1 cellular context compared by ENCODE assay signal in genomic region chr17:67717624-67718324, GRCh38.
A peak's percentile ranks its signal among the peaks of the same experiment; 100 is the strongest.
TF ChIP-seq lines count a peak whose summit lies in the region.

Gene NOL11, plus strand, starts transcription at chr17:67717936. Its CDS starts 12 bp downstream, at chr17:67717948.

TF ChIP-seq in HepG2, 621 proteins besides CTCF, POLR2A, EP300 and RAD21 (continued from another document and continues in another):
- TF ChIP-seq, protein P1, sequence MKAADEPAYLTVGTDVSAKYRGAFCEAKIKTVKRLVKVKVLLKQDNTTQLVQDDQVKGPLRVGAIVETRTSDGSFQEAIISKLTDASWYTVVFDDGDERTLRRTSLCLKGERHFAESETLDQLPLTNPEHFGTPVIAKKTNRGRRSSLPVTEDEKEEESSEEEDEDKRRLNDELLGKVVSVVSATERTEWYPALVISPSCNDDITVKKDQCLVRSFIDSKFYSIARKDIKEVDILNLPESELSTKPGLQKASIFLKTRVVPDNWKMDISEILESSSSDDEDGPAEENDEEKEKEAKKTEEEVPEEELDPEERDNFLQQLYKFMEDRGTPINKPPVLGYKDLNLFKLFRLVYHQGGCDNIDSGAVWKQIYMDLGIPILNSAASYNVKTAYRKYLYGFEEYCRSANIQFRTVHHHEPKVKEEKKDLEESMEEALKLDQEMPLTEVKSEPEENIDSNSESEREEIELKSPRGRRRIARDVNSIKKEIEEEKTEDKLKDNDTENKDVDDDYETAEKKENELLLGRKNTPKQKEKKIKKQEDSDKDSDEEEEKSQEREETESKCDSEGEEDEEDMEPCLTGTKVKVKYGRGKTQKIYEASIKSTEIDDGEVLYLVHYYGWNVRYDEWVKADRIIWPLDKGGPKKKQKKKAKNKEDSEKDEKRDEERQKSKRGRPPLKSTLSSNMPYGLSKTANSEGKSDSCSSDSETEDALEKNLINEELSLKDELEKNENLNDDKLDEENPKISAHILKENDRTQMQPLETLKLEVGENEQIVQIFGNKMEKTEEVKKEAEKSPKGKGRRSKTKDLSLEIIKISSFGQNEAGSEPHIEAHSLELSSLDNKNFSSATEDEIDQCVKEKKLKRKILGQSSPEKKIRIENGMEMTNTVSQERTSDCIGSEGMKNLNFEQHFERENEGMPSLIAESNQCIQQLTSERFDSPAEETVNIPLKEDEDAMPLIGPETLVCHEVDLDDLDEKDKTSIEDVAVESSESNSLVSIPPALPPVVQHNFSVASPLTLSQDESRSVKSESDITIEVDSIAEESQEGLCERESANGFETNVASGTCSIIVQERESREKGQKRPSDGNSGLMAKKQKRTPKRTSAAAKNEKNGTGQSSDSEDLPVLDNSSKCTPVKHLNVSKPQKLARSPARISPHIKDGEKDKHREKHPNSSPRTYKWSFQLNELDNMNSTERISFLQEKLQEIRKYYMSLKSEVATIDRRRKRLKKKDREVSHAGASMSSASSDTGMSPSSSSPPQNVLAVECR (CRISPR knock-in tag; IDR thresholded peaks at IDR 0.05; ENCODE audit: borderline replicate concordance), result peak; percentile 95
- TF ChIP-seq CHCHD3 (CRISPR knock-in tag; IDR thresholded peaks at IDR 0.05) (no peak), HOXA5 (CRISPR knock-in tag; IDR thresholded peaks at IDR 0.05) (peak; percentile 95; the same call in 1 of the 2 replicates), ZNF562 (CRISPR knock-in tag; IDR thresholded peaks at IDR 0.05; ENCODE audit: borderline replicate concordance) (no peak), ZNF678 (CRISPR knock-in tag; IDR thresholded peaks at IDR 0.05) (peak; percentile 30; the same call in 1 of the 2 replicates), ZNF550 (CRISPR knock-in tag; IDR thresholded peaks at IDR 0.05; ENCODE audit: borderline replicate concordance) (no peak), MZF1 (CRISPR knock-in tag; IDR thresholded peaks at IDR 0.05; ENCODE audit: borderline replicate concordance) (peak; percentile 27; the same call in 1 of the 2 replicates), HMGXB4 (CRISPR knock-in tag; IDR thresholded peaks at IDR 0.05; ENCODE audit: borderline replicate concordance in 1 of 2, low read depth in 1 of 2) (peak; percentile 98 to 99), SMYD3 (CRISPR knock-in tag; IDR thresholded peaks at IDR 0.05) (peak; percentile 97), SP4 (CRISPR knock-in tag; IDR thresholded peaks at IDR 0.05) (peak; percentile 97), ZNF180 (CRISPR knock-in tag; IDR thresholded peaks at IDR 0.05; ENCODE audit: borderline replicate concordance, low read depth) (peak; percentile 96), SYNCRIP (IDR thresholded peaks at IDR 0.05; ENCODE audit: insufficient read depth, low read depth, low read length) (no peak), NCOA5 (CRISPR knock-in tag; IDR thresholded peaks at IDR 0.05) (no peak), ZNF468 (CRISPR knock-in tag; IDR thresholded peaks at IDR 0.05) (0 out of 2 replicates have a peak, but pooled peaks have one; percentile 64), NFYB (CRISPR knock-in tag; IDR thresholded peaks at IDR 0.05) (peak; percentile 56), MATR3 (CRISPR knock-in tag; IDR thresholded peaks at IDR 0.05) (no peak), RFXANK (CRISPR knock-in tag; IDR thresholded peaks at IDR 0.05) (peak; percentile 85; the same call in 1 of the 2 replicates), ZNF577 (CRISPR knock-in tag; IDR thresholded peaks at IDR 0.05; ENCODE audit: borderline replicate concordance, low read depth) (no peak), HOXD1 (CRISPR knock-in tag; IDR thresholded peaks at IDR 0.05) (peak; percentile 94), LCORL (IDR thresholded peaks at IDR 0.05) (no peak), LCORL (CRISPR knock-in tag; IDR thresholded peaks at IDR 0.05) (peak; percentile 97), ETV5 (CRISPR knock-in tag; IDR thresholded peaks at IDR 0.05; ENCODE audit: borderline replicate concordance) (peak; percentile 94), ZFP36L1 (CRISPR knock-in tag; IDR thresholded peaks at IDR 0.05) (peak; percentile 96), ELK4 (CRISPR knock-in tag; IDR thresholded peaks at IDR 0.05; ENCODE audit: borderline replicate concordance) (no peak), ZNF276 (CRISPR knock-in tag; IDR thresholded peaks at IDR 0.05; ENCODE audit: low read depth) (peak; percentile 86; the same call in 1 of the 2 replicates), MED8 (CRISPR knock-in tag; IDR thresholded peaks at IDR 0.05; ENCODE audit: insufficient replicate concordance) (peak; percentile 63), CREB1 (IDR thresholded peaks at IDR 0.05) (peak; percentile 72), CREB1 (CRISPR knock-in tag; IDR thresholded peaks at IDR 0.05) (peak; percentile 83), ZNF17 (CRISPR knock-in tag; IDR thresholded peaks at IDR 0.05) (no peak; the same call in 1 of the 2 replicates), ONECUT2 (CRISPR knock-in tag; IDR thresholded peaks at IDR 0.05) (no peak; the same call in 1 of the 2 replicates), THAP8 (CRISPR knock-in tag; IDR thresholded peaks at IDR 0.05; ENCODE audit: borderline replicate concordance) (no peak; the same call in 1 of the 2 replicates), ZNF747 (CRISPR knock-in tag; IDR thresholded peaks at IDR 0.05; ENCODE audit: borderline replicate concordance) (peak; percentile 99), MIER3 (CRISPR knock-in tag; IDR thresholded peaks at IDR 0.05; ENCODE audit: borderline replicate concordance) (peak; percentile 99), SP2 (CRISPR knock-in tag; IDR thresholded peaks at IDR 0.05) (no peak), ZNF691 (CRISPR knock-in tag; IDR thresholded peaks at IDR 0.05; ENCODE audit: borderline replicate concordance, low read depth) (peak; percentile 88; the same call in 1 of the 2 replicates), FLYWCH1 (CRISPR knock-in tag; IDR thresholded peaks at IDR 0.05) (peak; percentile 92; the same call in 1 of the 2 replicates), ELF3 (CRISPR knock-in tag; IDR thresholded peaks at IDR 0.05) (peak; percentile 100), CBFB (CRISPR knock-in tag; IDR thresholded peaks at IDR 0.05) (peak; percentile 94)
- TF ChIP-seq, protein P2, sequence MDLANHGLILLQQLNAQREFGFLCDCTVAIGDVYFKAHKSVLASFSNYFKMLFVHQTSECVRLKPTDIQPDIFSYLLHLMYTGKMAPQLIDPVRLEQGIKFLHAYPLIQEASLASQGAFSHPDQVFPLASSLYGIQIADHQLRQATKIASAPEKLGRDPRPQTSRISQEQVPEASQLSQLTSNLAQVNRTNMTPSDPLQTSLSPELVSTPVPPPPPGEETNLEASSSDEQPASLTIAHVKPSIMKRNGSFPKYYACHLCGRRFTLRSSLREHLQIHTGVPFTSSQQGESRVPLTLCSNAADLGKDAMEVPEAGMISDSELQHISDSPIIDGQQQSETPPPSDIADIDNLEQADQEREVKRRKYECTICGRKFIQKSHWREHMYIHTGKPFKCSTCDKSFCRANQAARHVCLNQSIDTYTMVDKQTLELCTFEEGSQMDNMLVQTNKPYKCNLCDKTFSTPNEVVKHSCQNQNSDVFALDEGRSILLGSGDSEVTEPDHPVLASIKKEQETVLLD (CRISPR knock-in tag; IDR thresholded peaks at IDR 0.05; ENCODE audit: low read depth), result no peak
- TF ChIP-seq, protein P3, sequence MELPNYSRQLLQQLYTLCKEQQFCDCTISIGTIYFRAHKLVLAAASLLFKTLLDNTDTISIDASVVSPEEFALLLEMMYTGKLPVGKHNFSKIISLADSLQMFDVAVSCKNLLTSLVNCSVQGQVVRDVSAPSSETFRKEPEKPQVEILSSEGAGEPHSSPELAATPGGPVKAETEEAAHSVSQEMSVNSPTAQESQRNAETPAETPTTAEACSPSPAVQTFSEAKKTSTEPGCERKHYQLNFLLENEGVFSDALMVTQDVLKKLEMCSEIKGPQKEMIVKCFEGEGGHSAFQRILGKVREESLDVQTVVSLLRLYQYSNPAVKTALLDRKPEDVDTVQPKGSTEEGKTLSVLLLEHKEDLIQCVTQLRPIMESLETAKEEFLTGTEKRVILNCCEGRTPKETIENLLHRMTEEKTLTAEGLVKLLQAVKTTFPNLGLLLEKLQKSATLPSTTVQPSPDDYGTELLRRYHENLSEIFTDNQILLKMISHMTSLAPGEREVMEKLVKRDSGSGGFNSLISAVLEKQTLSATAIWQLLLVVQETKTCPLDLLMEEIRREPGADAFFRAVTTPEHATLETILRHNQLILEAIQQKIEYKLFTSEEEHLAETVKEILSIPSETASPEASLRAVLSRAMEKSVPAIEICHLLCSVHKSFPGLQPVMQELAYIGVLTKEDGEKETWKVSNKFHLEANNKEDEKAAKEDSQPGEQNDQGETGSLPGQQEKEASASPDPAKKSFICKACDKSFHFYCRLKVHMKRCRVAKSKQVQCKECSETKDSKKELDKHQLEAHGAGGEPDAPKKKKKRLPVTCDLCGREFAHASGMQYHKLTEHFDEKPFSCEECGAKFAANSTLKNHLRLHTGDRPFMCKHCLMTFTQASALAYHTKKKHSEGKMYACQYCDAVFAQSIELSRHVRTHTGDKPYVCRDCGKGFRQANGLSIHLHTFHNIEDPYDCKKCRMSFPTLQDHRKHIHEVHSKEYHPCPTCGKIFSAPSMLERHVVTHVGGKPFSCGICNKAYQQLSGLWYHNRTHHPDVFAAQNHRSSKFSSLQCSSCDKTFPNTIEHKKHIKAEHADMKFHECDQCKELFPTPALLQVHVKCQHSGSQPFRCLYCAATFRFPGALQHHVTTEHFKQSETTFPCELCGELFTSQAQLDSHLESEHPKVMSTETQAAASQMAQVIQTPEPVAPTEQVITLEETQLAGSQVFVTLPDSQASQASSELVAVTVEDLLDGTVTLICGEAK (IDR thresholded peaks at IDR 0.05), result no peak
- TF ChIP-seq, protein P3 (CRISPR knock-in tag; IDR thresholded peaks at IDR 0.05), result peak; percentile 93
